Comparison of ENCODE assay signal across 10 cellular contexts in the genomic region with DNA sequence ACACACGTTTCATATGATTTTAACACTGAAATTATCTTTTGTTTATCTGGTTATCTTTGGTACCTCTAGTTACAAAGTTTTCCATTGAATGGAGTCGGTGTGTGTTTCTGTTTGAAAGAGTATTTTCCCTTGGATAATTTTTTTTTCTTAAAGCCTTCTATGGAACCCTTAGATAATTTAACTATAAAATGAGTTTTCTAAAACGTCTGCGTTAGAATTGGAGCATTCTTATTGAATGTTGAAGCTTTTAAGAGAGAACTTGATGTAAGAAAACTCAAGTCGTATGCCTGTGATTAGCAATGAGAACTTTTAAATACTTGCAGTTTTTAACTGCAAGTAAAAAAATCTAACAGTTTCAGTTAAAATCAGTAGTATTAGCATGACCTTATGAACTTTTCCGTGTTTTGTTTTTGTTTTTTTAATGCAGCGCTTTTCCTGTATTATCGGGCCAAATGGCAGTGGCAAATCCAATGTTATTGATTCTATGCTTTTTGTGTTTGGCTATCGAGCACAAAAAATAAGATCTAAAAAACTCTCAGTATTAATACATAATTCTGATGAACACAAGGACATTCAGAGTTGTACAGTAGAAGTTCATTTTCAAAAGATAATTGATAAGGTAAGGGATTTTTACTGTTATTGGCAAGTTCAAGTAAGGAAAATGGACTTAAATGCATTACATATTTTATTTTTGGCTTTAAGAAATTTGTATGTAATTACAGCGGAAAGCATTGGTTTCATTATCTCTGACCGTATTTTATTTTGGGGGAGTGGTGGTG. TPM values are rescaled to one million over a fixed set of nuclear protein-coding genes. Genes with fewer than 3 reads are reported as not detected.
DNase-seq lines count a peak whose midpoint lies in the region; ATAC-seq and TF ChIP-seq lines count a peak whose summit lies in the region.
"Had no signal": no experiment of that assay in that cellular context is flagged by ENCODE, and none has a peak within 500 bp of the region (broad histone marks: within the 10 kb centered on the region; RNA-seq: fewer than 3 reads in every experiment).

No MANE protein-coding gene starts in this region.

- no peak overlapping the region for H2AFZ ChIP-seq in ACC112 (ENCODE audit: low read length, unreplicated experiment)
- no peak overlapping the region for H2AFZ ChIP-seq in HCT116 (ENCODE audit: low read depth, low read length, poor library complexity, severe bottlenecking)

- H3K4me3 ChIP-seq in ACC112 (ENCODE audit: low read depth, low read length) (peak overlapping the region; percentile 92), HCT116 (replicated peaks in 1 of 2; ENCODE audit: low read depth in 1 of 2, low read length in 2 of 2) (peak overlapping the region in 1 of 2 experiments; percentile 90; a peak in 1 of 4 replicates), adipocyte (ENCODE audit: low read length) (peak overlapping the region; percentile 98), dorsolateral prefrontal cortex (peak overlapping the region in 1 of 59 donors; percentile 94)

- TF ChIP-seq RAD21 in HCT116 (IDR thresholded peaks at IDR 0.05; ENCODE audit: low read depth), result no peak

- TF ChIP-seq CTCF in HCT116 (IDR thresholded peaks at IDR 0.05 in 2 of 3, conservative IDR thresholded peaks at IDR 0.05 in 1 of 3; ENCODE audit: borderline replicate concordance in 1 of 3, insufficient read depth in 1 of 3, low read depth in 2 of 3, low read length in 2 of 3), result no peak
- no peak for TF ChIP-seq CTCF in dorsolateral prefrontal cortex (IDR thresholded peaks at IDR 0.05 in 54 of 56, conservative IDR thresholded peaks at IDR 0.05 in 2 of 56; ENCODE audit: low read depth in 1 of 56, partially characterized antibody in 56 of 56)

- H3K27me3 ChIP-seq in ACC112 (ENCODE audit: insufficient read depth, low read length), result no peaks in the 10 kb centered on the region
- no peaks in the 10 kb centered on the region for H3K27me3 ChIP-seq in HCT116 (ENCODE audit: insufficient read depth, low read length)
- H3K27me3 ChIP-seq in adipocyte (replicated peaks; ENCODE audit: control insufficient read depth, insufficient read depth, low read length), result no peaks in the 10 kb centered on the region
- peaks cover 0 to 20% (median 0%) of the 10 kb centered on the region in 45 donors for H3K27me3 ChIP-seq in dorsolateral prefrontal cortex

- ATAC-seq in HCT116 (no peak), GM18858 (IDR thresholded peaks at IDR 0.05; ENCODE audit: unreplicated experiment) (no peak), HG02642 (IDR thresholded peaks at IDR 0.05; ENCODE audit: poor library complexity, unreplicated experiment) (no peak)

- peaks cover 94% of the 10 kb centered on the region for H3K79me2 ChIP-seq in ACC112 (ENCODE audit: control insufficient read depth, insufficient read depth, low read length, unreplicated experiment)
- H3K79me2 ChIP-seq in HCT116 (ENCODE audit: insufficient read depth, low read length), result peaks cover 95% of the 10 kb centered on the region

- intact Hi-C loops in HCT116 (cut with micrococcal nuclease), result no loop called here
- intact Hi-C loops in dorsolateral prefrontal cortex (cut with DNase I), result loop anchor here in 1 of 2 donors (10.0 kb wide), 1 partner anchor 162 kb away; a partner anchor contains a TSS

- H3K9me3 ChIP-seq in HCT116 (ENCODE audit: control insufficient read depth in 1 of 2, insufficient read depth in 1 of 2, low read depth in 1 of 2, low read length in 2 of 2), result no peaks in the 10 kb centered on the region
- no peaks in the 10 kb centered on the region for H3K9me3 ChIP-seq in adipocyte (ENCODE audit: control insufficient read depth, low read length)

- DNase-seq in HCT116 (ENCODE audit: low read depth, low spot score) (no peak), adipocyte (ENCODE audit: low read depth) (no peak), lung microvascular endothelial cell (ENCODE audit: low read depth in 2 of 2) (peak; percentile 12 to 46), 8988T (no peak), dorsolateral prefrontal cortex (no peak)
- DNase-seq: activated CD8-positive, alpha-beta memory T cell treated with anti-CD3 and anti-CD28 coated beads, Interleukin-2, amount 50 U/mL, for 48 hours; KG1 had no signal

- peaks cover 16% of the 10 kb centered on the region; the same call in 1 of the 2 replicates for H4K20me1 ChIP-seq in HCT116 (ENCODE audit: insufficient read depth)

- peak overlapping the region; percentile 91; the same call in 1 of the 2 replicates for H3K4me2 ChIP-seq in HCT116 (ENCODE audit: low read length)

- POLR2A ChIA-PET in HCT116 (lab: Charles Lee), result interaction anchor here (1.5 kb wide), 1 partner anchor 9 kb away, joined by 3 read pairs; no protein-coding TSS in a partner anchor

- H3K27ac ChIP-seq in ACC112 (ENCODE audit: low read depth, low read length), result peak overlapping the region; percentile 35
- no peak overlapping the region for H3K27ac ChIP-seq in HCT116 (ENCODE audit: low read depth, low read length)
- H3K27ac ChIP-seq in dorsolateral prefrontal cortex, result no peak overlapping the region

- H3K9ac ChIP-seq in HCT116 (ENCODE audit: low read length), result peak overlapping the region; percentile 94
- peak overlapping the region; percentile 92 for H3K9ac ChIP-seq in adipocyte (ENCODE audit: low read length)

- peaks cover 29% of the 10 kb centered on the region for H3K4me1 ChIP-seq in ACC112 (ENCODE audit: control insufficient read depth, insufficient read depth, low read length, unreplicated experiment)
- peaks cover 17 to 23% of the 10 kb centered on the region in 2 experiments for H3K4me1 ChIP-seq in HCT116 (ENCODE audit: control insufficient read depth in 1 of 2, insufficient read depth in 2 of 2, low read length in 2 of 2)
- H3K4me1 ChIP-seq in adipocyte (ENCODE audit: control insufficient read depth, insufficient read depth, low read length), result peaks cover 37% of the 10 kb centered on the region

- CTCF ChIA-PET in HCT116 (lab: Charles Lee), result no interaction called here

- no peak for TF ChIP-seq POLR2A in HCT116 (IDR thresholded peaks at IDR 0.05; ENCODE audit: borderline replicate concordance, extremely low read depth, insufficient read depth, insufficient read length)

- peaks cover 43% of the 10 kb centered on the region for H3K36me3 ChIP-seq in ACC112 (ENCODE audit: insufficient read depth, low read length)
- peaks cover 22 to 56% of the 10 kb centered on the region in 2 experiments for H3K36me3 ChIP-seq in HCT116 (ENCODE audit: control insufficient read depth in 1 of 2, insufficient read depth in 2 of 2, low read length in 2 of 2)
- H3K36me3 ChIP-seq in adipocyte (ENCODE audit: control insufficient read depth, insufficient read depth, low read length, severe bottlenecking), result no peaks in the 10 kb centered on the region

- H3K9me2 ChIP-seq in HCT116 (ENCODE audit: insufficient read depth), result no peaks in the 10 kb centered on the region

- RAD21 ChIA-PET in HCT116 (lab: Charles Lee; ENCODE audit: low non-redundant PET in 1 of 2, low total read pairs in 2 of 2, uncharacterized antibody in 2 of 2, unreplicated experiment in 2 of 2), result interaction anchor here in 1 of 2 experiments (0.6 kb wide), 1 partner anchor 167 kb away, joined by 3 read pairs; no protein-coding TSS in a partner anchor

- BruUV-seq in HCT116 (replicated peaks; lab: Mats Ljungman, UMichigan), result no TSS peak

TF ChIP-seq in HCT116, 20 proteins besides CTCF, POLR2A, EP300 and RAD21 (continues in another document):
- no peak for TF ChIP-seq SRF (IDR thresholded peaks at IDR 0.05; ENCODE audit: low read depth)
- TF ChIP-seq EZH2phosphoT487 (IDR thresholded peaks at IDR 0.05; ENCODE audit: borderline replicate concordance), result no peak
- TF ChIP-seq, protein P1, sequence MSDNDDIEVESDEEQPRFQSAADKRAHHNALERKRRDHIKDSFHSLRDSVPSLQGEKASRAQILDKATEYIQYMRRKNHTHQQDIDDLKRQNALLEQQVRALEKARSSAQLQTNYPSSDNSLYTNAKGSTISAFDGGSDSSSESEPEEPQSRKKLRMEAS (IDR thresholded peaks at IDR 0.05), result no peak
- no peak for TF ChIP-seq SIN3A (IDR thresholded peaks at IDR 0.05; ENCODE audit: low read depth)
- TF ChIP-seq, protein P2, sequence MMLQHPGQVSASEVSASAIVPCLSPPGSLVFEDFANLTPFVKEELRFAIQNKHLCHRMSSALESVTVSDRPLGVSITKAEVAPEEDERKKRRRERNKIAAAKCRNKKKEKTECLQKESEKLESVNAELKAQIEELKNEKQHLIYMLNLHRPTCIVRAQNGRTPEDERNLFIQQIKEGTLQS (IDR thresholded peaks at IDR 0.05), result no peak
- no peak for TF ChIP-seq ZFX (IDR thresholded peaks at IDR 0.05)
- TF ChIP-seq CBX3 (IDR thresholded peaks at IDR 0.05; ENCODE audit: low read depth), result no peak
- TF ChIP-seq JUND (IDR thresholded peaks at IDR 0.05), result no peak
- no peak for TF ChIP-seq ZNF274 (IDR thresholded peaks at IDR 0.05; ENCODE audit: low read depth, low read length)
- no peak for TF ChIP-seq ELF1 (IDR thresholded peaks at IDR 0.05; ENCODE audit: borderline replicate concordance, low read depth)
- TF ChIP-seq TCF7L2 (IDR thresholded peaks at IDR 0.05; ENCODE audit: borderline replicate concordance, extremely low read depth, insufficient read depth, insufficient read length), result no peak
- TF ChIP-seq EGR1 (IDR thresholded peaks at IDR 0.05; ENCODE audit: low read depth), result no peak
- TF ChIP-seq SP1 (IDR thresholded peaks at IDR 0.05; ENCODE audit: low read depth), result no peak
- no peak for TF ChIP-seq EZH2 (IDR thresholded peaks at IDR 0.05)
- no peak for TF ChIP-seq YY1 (IDR thresholded peaks at IDR 0.05; ENCODE audit: extremely low read depth, insufficient replicate concordance, low read depth, low read length)
- TF ChIP-seq CEBPB (IDR thresholded peaks at IDR 0.05; ENCODE audit: low read depth), result no peak
- no peak for TF ChIP-seq FOSL1 (IDR thresholded peaks at IDR 0.05; ENCODE audit: low read depth)
- TF ChIP-seq POLR2AphosphoS5 (IDR thresholded peaks at IDR 0.05; ENCODE audit: low read depth, low read length), result no peak

RNA-seq across cellular contexts. Expression of a gene that starts 3.0 kb away (rescaled TPM):
- total RNA-seq in HCT116 (2021; ENCODE audit: unreplicated experiment), result 123 TPM
- polyA plus RNA-seq in HCT116 (2012), result 42.5 and 61.0 TPM in 2 replicates
- total RNA-seq in lung microvascular endothelial cell, result 26.8 and 36.4 TPM in 2 replicates
- 10 to 100 TPM in 71 of 120 experiments, 1 to 10 TPM in 49; 4.6 to 19.0 (median 10.7) TPM for total RNA-seq in dorsolateral prefrontal cortex

RNA-seq across cellular contexts. Expression of a gene that starts 3.4 kb away (rescaled TPM):
- total RNA-seq in HCT116 (2021; ENCODE audit: unreplicated experiment) (26.3 TPM), lung microvascular endothelial cell (13.9 and 15.7 TPM in 2 replicates), dorsolateral prefrontal cortex (100 to 1,000 TPM in 4 of 120 experiments, 10 to 100 TPM in 116; 30.1 to 114 (median 63.1) TPM)
- 6.8 and 7.7 TPM in 2 replicates for polyA plus RNA-seq in HCT116 (2012)

RNA-seq across cellular contexts. Expression of a gene that starts 47.1 kb away (rescaled TPM):
- total RNA-seq in HCT116 (2021; ENCODE audit: unreplicated experiment) (41.6 TPM), lung microvascular endothelial cell (9.9 and 13.1 TPM in 2 replicates), dorsolateral prefrontal cortex (10 to 100 TPM in 102 of 120 experiments, 1 to 10 TPM in 18; 3.4 to 93.5 (median 23.5) TPM)
- polyA plus RNA-seq in HCT116 (2012), result 5.6 and 13.8 TPM in 2 replicates

Comparison
In these comparisons a context has a peak if more than half of its experiments do, and no peak if none do; other contexts are left out.
1. DNase-seq: peak in lung microvascular endothelial cell (2 of 2); none in HCT116 (single experiment), adipocyte (single experiment), 8988T (single experiment) and dorsolateral prefrontal cortex (0 of 10).